Comparison of ENCODE assay signal across 33 cellular contexts in the genomic region with DNA sequence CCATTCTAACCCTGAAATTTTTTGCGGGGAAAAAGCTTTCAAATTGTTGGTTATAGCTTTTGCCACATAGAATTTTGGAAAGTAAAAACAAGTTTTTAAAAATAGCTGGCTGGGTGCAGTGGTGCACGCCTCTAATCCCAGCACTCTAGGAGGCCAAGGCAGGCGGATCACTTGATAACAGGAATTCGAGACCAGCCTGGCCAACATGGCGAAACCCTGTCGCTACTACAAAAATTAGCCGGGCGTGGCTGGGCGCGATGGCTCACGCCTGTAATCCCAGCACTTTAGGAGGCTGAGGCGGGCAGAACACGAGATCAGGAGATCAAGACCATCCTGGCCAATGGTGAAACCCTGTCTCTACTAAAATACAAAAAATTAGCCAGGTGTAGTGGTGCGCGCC.
"Had no signal": no experiment of that assay in that cellular context is flagged by ENCODE, and none has a peak within 500 bp of the region (broad histone marks: within the 10 kb centered on the region; RNA-seq: fewer than 3 reads in every experiment).

No MANE protein-coding gene starts in this region.

- ATAC-seq: activated CD8-positive, alpha-beta T cell treated with anti-CD3 and anti-CD28 coated beads for 36 hours; activated T-cell treated with anti-CD3 and anti-CD28 coated beads, Interleukin-2, amount 50 U/mL, for 72 hours; activated T-helper 17 cell treated with anti-CD3 and anti-CD28 coated beads, Interleukin-2, amount 50 U/mL, for 72 hours; Panc1; SK-N-SH treated with all-trans-retinoic acid at 6 μM for 48 hours; T-cell had no signal

- H3K27ac ChIP-seq: ascending aorta, VCaP had no signal

- H3K4me3 ChIP-seq: ascending aorta had no signal

- H3K9me3 ChIP-seq: ascending aorta had no signal

- H3K27me3 ChIP-seq: ascending aorta had no signal

- H3K27ac Mint-ChIP-seq: activated CD8-positive, alpha-beta T cell treated with anti-CD3 and anti-CD28 coated beads for 36 hours; activated naive CD8-positive, alpha-beta T cell treated with anti-CD3 and anti-CD28 coated beads, Interleukin-2, amount 10 ng/mL, durations not matched to agents 7 days and 5 days; activated T-cell treated with anti-CD3 and anti-CD28 coated beads, Interleukin-2, amount 50 U/mL, for 72 hours; activated T-helper 17 cell treated with anti-CD3 and anti-CD28 coated beads, Interleukin-2, amount 50 U/mL, for 72 hours had no signal

- H3K4me3 Mint-ChIP-seq: activated B cell treated with CpG ODN at 0.5 μM for 24 hours; activated CD8-positive, alpha-beta T cell treated with anti-CD3 and anti-CD28 coated beads for 36 hours; activated naive CD8-positive, alpha-beta T cell treated with anti-CD3 and anti-CD28 coated beads, Interleukin-2, amount 10 ng/mL, durations not matched to agents 7 days and 5 days; activated T-cell treated with anti-CD3 and anti-CD28 coated beads, Interleukin-2, amount 50 U/mL, for 72 hours; activated T-helper 17 cell treated with anti-CD3 and anti-CD28 coated beads, Interleukin-2, amount 50 U/mL, for 72 hours; IgD-negative memory B cell; T-cell had no signal

- H3K27me3 Mint-ChIP-seq: activated B cell treated with CpG ODN at 0.5 μM for 24 hours; activated CD8-positive, alpha-beta T cell treated with anti-CD3 and anti-CD28 coated beads for 36 hours; activated naive CD8-positive, alpha-beta T cell treated with anti-CD3 and anti-CD28 coated beads, Interleukin-2, amount 10 ng/mL, durations not matched to agents 7 days and 5 days; activated T-helper 17 cell treated with anti-CD3 and anti-CD28 coated beads, Interleukin-2, amount 50 U/mL, for 72 hours; IgD-negative memory B cell; T-cell had no signal

- DNase-seq: activated B cell treated with CpG ODN at 0.5 μM for 24 hours; activated CD4-positive, alpha-beta T cell treated with anti-CD3 and anti-CD28 coated beads for 4 hours; activated CD4-positive, alpha-beta T cell treated with anti-CD3 and anti-CD28 coated beads, Interleukin-2, amount 50 U/mL, for 4 hours; activated CD4-positive, CD25-positive, alpha-beta regulatory T cell treated with anti-CD3 and anti-CD28 coated beads, Interleukin-2, amount 50 U/mL, for 72 hours; activated CD8-positive, alpha-beta T cell treated with anti-CD3 and anti-CD28 coated beads for 36 hours; activated effector memory CD4-positive, alpha-beta T cell treated with anti-CD3 and anti-CD28 coated beads, Interleukin-2, amount 50 U/mL, for 16 hours; activated naive CD4-positive, alpha-beta T cell; activated naive CD4-positive, alpha-beta T cell treated with anti-CD3 and anti-CD28 coated beads, Interleukin-2, amount 50 U/mL, for 16 hours; activated naive CD8-positive, alpha-beta T cell treated with anti-CD3 and anti-CD28 coated beads, Interleukin-2, amount 10 ng/mL, durations not matched to agents 7 days and 5 days; activated T-cell treated with anti-CD3 and anti-CD28 coated beads, Interleukin-2, amount 50 U/mL, for 1 hour; activated T-cell treated with anti-CD3 and anti-CD28 coated beads, Interleukin-2, amount 50 U/mL, for 72 hours; amygdala; Karpas-422; KBM-7; NCI-H1048; NCI-H1105 treated with DMSO at 0.1 percent for 48 hours; NCI-H1436; NCI-H1694; NCI-H1930; NCI-H2081 treated with DMSO at 0.1 percent for 48 hours; NCI-H226; NCI-H446 treated with DMSO at 0.1 percent for 48 hours; NCI-H524; SHP77 treated with DMSO at 0.1 percent for 48 hours; T-cell; T-helper 2 cell; T-helper 9 cell had no signal

- H3K9me3 Mint-ChIP-seq: activated B cell treated with CpG ODN at 0.5 μM for 24 hours; activated CD8-positive, alpha-beta T cell treated with anti-CD3 and anti-CD28 coated beads for 36 hours; activated naive CD8-positive, alpha-beta T cell treated with anti-CD3 and anti-CD28 coated beads, Interleukin-2, amount 10 ng/mL, durations not matched to agents 7 days and 5 days; activated T-cell treated with anti-CD3 and anti-CD28 coated beads, Interleukin-2, amount 50 U/mL, for 72 hours; activated T-helper 17 cell treated with anti-CD3 and anti-CD28 coated beads, Interleukin-2, amount 50 U/mL, for 72 hours; IgD-negative memory B cell; T-cell had no signal
